ENCODE assay signal across 8 cellular contexts in the genomic region with DNA sequence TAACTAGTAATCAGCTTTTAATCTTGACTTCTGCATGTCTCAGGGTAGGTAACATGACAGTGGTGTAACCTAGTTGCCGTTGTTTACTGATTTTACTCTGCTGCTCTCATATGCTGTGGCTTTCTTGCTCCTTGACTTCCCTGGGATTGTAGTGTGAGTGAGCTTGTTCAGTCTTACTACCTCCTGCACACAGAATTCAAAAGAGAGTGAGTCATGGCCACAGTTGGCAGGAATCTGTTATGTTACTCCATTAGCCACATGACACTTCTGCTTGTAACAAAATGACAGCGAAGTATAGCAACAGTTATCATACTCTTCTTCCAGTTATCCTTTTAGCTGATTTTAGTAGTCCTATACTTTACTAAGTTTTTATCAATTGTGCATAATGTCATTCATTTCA. TPM values are rescaled to one million over a fixed set of nuclear protein-coding genes. Genes with fewer than 3 reads are reported as not detected.
DNase-seq lines count a peak whose midpoint lies in the region; ATAC-seq, FAIRE-seq and TF ChIP-seq lines count a peak whose summit lies in the region.

No MANE protein-coding gene starts in this region.

- H3K9me3 ChIP-seq in A549 (no peaks in the 10 kb centered on the region), left lung (no peaks in the 10 kb centered on the region)

- POLR2A ChIA-PET in A549 (lab: Yijun Ruan, JAX): interaction anchor here (0.6 kb wide), 1 partner anchor 13 kb away, joined by 3 read pairs; no protein-coding TSS in a partner anchor

- in situ Hi-C loops in astrocyte of the spinal cord (cut with HindIII; ENCODE audit: low sequenced_read_pairs): no loop called here

- no peak for TF ChIP-seq POLR2A in A549 (IDR thresholded peaks at IDR 0.05; ENCODE audit: low read length)
- TF ChIP-seq POLR2A in GM18505 (IDR thresholded peaks at IDR 0.05; ENCODE audit: borderline replicate concordance, extremely low read depth, insufficient read depth, insufficient read length): no peak

- TF ChIP-seq EP300 in A549 (IDR thresholded peaks at IDR 0.05): no peak

- H3K4me2 ChIP-seq in A549: peak overlapping the region; percentile 21; the same call in 2 of the 3 replicates

- H3K27ac ChIP-seq in A549: no peak overlapping the region
- peak overlapping the region; percentile 46 for H3K27ac ChIP-seq in HL-60 (replicated peaks)
- H3K27ac ChIP-seq in left lung: peak overlapping the region; percentile 39 to 61

- no peak for TF ChIP-seq CTCF in A549 (IDR thresholded peaks at IDR 0.05)
- no peak for TF ChIP-seq CTCF in HL-60 (IDR thresholded peaks at IDR 0.05; ENCODE audit: insufficient read depth, low read length)
- TF ChIP-seq CTCF in astrocyte of the spinal cord (IDR thresholded peaks at IDR 0.05; ENCODE audit: low read depth, low read length): no peak
- no peak for TF ChIP-seq CTCF in left lung (IDR thresholded peaks at IDR 0.05)

- intact Hi-C loops in left lung (cut with DNase I): no loop called here

- H3K4me1 ChIP-seq in A549 (peaks cover 30% of the 10 kb centered on the region), left lung (peaks cover 14 to 70% of the 10 kb centered on the region in 2 donors)

- TF ChIP-seq RAD21 in A549 (conservative IDR thresholded peaks at IDR 0.05 in 1 of 2, IDR thresholded peaks at IDR 0.05 in 1 of 2): no peak

- 51% methylated on average over 2 of the region's 2 CpGs for WGBS in A549 (ENCODE audit: missing lambda C conversion rate)

- CTCF ChIA-PET in A549 (lab: Yijun Ruan, JAX): interaction anchor here (1.1 to 3.2 kb wide), 7 partner anchors 10 to 168 kb away, joined by 3 to 11 read pairs (median 5); no protein-coding TSS in a partner anchor

- H3K4me3 ChIP-seq in A549 (no peak overlapping the region), HL-60 (replicated peaks; ENCODE audit: insufficient read depth, low read length) (no peak overlapping the region), astrocyte of the spinal cord (ENCODE audit: low read depth, low read length) (no peak overlapping the region), left lung (no peak overlapping the region)

- DNase-seq in A549 (ENCODE audit: low read depth in 1 of 2, low spot score in 1 of 2): peak; percentile 29 to 35
- DNase-seq in HL-60 (ENCODE audit: low read depth in 1 of 2, low spot score in 1 of 2): peak; percentile 38 to 75
- peak; percentile 91 for DNase-seq in astrocyte of the spinal cord (ENCODE audit: low read depth, low spot score)
- no peak for DNase-seq in left lung
- DNase-seq in NCI-H2227 (lab: John Stamatoyannopoulos, UW; ENCODE audit: unreplicated experiment): no peak
- no peak for DNase-seq in NCI-H2081 (lab: John Stamatoyannopoulos, UW)

- no peaks in the 10 kb centered on the region for H3K27me3 ChIP-seq in HL-60 (ENCODE audit: insufficient read depth, poor library complexity, severe bottlenecking)
- H3K27me3 ChIP-seq in left lung: no peaks in the 10 kb centered on the region

- no peaks in the 10 kb centered on the region for H3K36me3 ChIP-seq in left lung

- peak; percentile 28 for FAIRE-seq in A549 (lab: Jason Lieb, UNC)

- peak; percentile 82 to 83; a peak in 5 of 6 replicates for ATAC-seq in A549
- ATAC-seq in left lung: peak; percentile 97
- ATAC-seq in GM18505 (IDR thresholded peaks at IDR 0.05; ENCODE audit: unreplicated experiment): no peak
- ATAC-seq in HG03378 (IDR thresholded peaks at IDR 0.05; ENCODE audit: unreplicated experiment): no peak

TF ChIP-seq in A549, 52 proteins besides CTCF, POLR2A, EP300 and RAD21:
- 0 out of 2 replicates have a peak, but pooled peaks have one; percentile 11 for TF ChIP-seq FOSL2 (IDR thresholded peaks at IDR 0.05)
- TF ChIP-seq FOSL2 (CRISPR knock-in tag; IDR thresholded peaks at IDR 0.05): peak; percentile 49
- TF ChIP-seq KDM5A (IDR thresholded peaks at IDR 0.05): no peak

RNA-seq across cellular contexts. Expression of a gene that starts 18.8 kb away (rescaled TPM):
- 51.6 and 61.2 TPM in 2 replicates for polyA plus RNA-seq in A549 (2011; rRNA removed)
- 27.0 and 30.6 TPM in 2 replicates for polyA plus RNA-seq in A549 (2012; cell fraction: cytosol; rRNA removed)
- 77.1 and 86.0 TPM in 2 replicates for polyA plus RNA-seq in A549 (2012; cell fraction: nucleus; rRNA removed)
- polyA plus RNA-seq in A549 (2017; fragmentation: RNase III; extraction: RNeasy Plus Mini Kit Qiagen cat#74134 plus additional on column Dnase treatment): 26.7 to 28.8 TPM (median 27.9 TPM) in 3 replicates
- polyA minus RNA-seq in A549 (2011; rRNA and poly(A)+ RNA removed): 104 and 125 TPM in 2 replicates
- 10 to 100 TPM; 34.0 to 40.6 TPM for total RNA-seq in left lung

Comparison
In these comparisons a context has a peak if more than half of its experiments do, and no peak if none do; other contexts are left out.
1. ATAC-seq: peak in A549 (2 of 2) and left lung (single experiment); none in GM18505 (single experiment) and HG03378 (single experiment).
2. DNase-seq: peak in A549 (2 of 2), HL-60 (2 of 2) and astrocyte of the spinal cord (single experiment); none in left lung (0 of 2), NCI-H2227 (single experiment) and NCI-H2081 (0 of 2).
3. H3K27ac ChIP-seq: peak in HL-60 (single experiment) and left lung (2 of 2); none in A549 (0 of 2).